ENCODE assay signal across 2 cellular contexts in the genomic region with DNA sequence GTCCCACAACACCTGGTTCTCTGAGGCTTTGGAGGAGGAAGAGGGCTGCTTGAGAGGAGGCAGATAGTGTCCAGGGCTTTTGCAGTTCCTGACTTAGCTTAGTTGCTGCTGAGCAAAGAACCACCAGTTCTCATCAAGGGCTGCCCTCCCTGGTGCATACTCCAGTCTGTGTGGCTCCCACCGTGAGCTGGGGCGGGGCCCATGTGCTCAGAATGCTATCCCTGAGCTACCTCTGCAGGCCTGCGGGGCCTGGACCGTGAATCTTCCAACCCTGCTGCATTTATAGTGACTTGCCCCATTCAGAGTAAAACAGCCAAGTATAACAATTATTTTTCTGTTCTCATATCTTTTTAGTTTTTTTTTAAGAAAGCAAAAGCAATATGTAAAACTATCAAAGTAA.
TF ChIP-seq lines count a peak whose summit lies in the region.

No MANE protein-coding gene starts in this region.

TF ChIP-seq in A549, 52 proteins besides CTCF, POLR2A, EP300 and RAD21:
- TF ChIP-seq HES2 (IDR thresholded peaks at IDR 0.05) (no peak), RNF2 (IDR thresholded peaks at IDR 0.05; ENCODE audit: borderline replicate concordance, low read depth) (no peak), HOXB13 (CRISPR knock-in tag; IDR thresholded peaks at IDR 0.05; ENCODE audit: low read depth) (no peak)
TF ChIP-seq in A549: peak in this region for 0.

TF ChIP-seq in GM23338, 12 proteins besides CTCF, POLR2A, EP300 and RAD21:
- TF ChIP-seq, protein P1, sequence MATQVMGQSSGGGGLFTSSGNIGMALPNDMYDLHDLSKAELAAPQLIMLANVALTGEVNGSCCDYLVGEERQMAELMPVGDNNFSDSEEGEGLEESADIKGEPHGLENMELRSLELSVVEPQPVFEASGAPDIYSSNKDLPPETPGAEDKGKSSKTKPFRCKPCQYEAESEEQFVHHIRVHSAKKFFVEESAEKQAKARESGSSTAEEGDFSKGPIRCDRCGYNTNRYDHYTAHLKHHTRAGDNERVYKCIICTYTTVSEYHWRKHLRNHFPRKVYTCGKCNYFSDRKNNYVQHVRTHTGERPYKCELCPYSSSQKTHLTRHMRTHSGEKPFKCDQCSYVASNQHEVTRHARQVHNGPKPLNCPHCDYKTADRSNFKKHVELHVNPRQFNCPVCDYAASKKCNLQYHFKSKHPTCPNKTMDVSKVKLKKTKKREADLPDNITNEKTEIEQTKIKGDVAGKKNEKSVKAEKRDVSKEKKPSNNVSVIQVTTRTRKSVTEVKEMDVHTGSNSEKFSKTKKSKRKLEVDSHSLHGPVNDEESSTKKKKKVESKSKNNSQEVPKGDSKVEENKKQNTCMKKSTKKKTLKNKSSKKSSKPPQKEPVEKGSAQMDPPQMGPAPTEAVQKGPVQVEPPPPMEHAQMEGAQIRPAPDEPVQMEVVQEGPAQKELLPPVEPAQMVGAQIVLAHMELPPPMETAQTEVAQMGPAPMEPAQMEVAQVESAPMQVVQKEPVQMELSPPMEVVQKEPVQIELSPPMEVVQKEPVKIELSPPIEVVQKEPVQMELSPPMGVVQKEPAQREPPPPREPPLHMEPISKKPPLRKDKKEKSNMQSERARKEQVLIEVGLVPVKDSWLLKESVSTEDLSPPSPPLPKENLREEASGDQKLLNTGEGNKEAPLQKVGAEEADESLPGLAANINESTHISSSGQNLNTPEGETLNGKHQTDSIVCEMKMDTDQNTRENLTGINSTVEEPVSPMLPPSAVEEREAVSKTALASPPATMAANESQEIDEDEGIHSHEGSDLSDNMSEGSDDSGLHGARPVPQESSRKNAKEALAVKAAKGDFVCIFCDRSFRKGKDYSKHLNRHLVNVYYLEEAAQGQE (IDR thresholded peaks at IDR 0.05; ENCODE audit: unreplicated experiment): no peak
- no peak for TF ChIP-seq NANOG (IDR thresholded peaks at IDR 0.05; ENCODE audit: borderline replicate concordance)
- TF ChIP-seq ETS1 (IDR thresholded peaks at IDR 0.05): no peak
- TF ChIP-seq POLR2AphosphoS5 (IDR thresholded peaks at IDR 0.05; ENCODE audit: low read depth): no peak
- no peak for TF ChIP-seq ZNF462 (CRISPR knock-in tag; IDR thresholded peaks at IDR 0.05)
- TF ChIP-seq ZNF331 (CRISPR knock-in tag; IDR thresholded peaks at IDR 0.05; ENCODE audit: low read depth): no peak
- no peak for TF ChIP-seq STAT1 (IDR thresholded peaks at IDR 0.05; ENCODE audit: unreplicated experiment)
- TF ChIP-seq JUNB (IDR thresholded peaks at IDR 0.05; ENCODE audit: unreplicated experiment): no peak
- no peak for TF ChIP-seq EZH2 (IDR thresholded peaks at IDR 0.05; ENCODE audit: low read depth, unreplicated experiment)
- TF ChIP-seq CREB1 (CRISPR knock-in tag; IDR thresholded peaks at IDR 0.05; ENCODE audit: low read depth): no peak
- TF ChIP-seq ZNF114 (CRISPR knock-in tag; IDR thresholded peaks at IDR 0.05): no peak
- no peak for TF ChIP-seq EZH2phosphoT487 (IDR thresholded peaks at IDR 0.05; ENCODE audit: unreplicated experiment)
